Comparison of ENCODE assay signal across 8 cellular contexts in the genomic region with DNA sequence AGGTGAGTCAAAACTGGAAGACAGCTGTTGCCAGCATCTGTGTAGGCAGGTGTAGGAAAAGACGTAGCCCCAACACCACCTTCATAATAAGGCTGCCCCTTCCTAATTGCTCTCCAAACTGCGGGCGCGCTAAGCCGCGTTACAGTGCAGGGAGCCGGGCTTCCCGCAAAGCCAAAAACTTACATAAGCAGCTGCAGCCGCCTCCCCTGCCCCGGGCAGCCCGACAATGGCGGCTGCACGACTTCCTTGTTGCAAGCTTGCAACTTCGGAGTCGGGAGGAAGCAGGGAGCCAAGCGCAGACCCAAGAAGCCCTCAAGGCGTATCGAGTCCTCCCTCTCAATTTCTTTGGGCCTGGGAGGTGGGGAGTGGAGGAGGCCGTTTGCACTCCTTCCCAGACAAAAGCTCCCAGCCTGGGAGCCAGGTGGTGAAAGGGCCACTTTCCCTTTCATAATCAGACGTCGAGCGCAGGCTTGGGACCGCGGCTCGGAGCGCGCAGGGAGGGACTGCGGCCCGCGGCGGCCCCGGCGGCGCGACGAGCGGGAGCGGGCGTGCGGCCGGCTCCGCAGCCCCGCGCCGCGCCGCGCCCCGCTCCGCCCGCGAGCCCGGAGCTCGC. TPM values are rescaled to one million over a fixed set of nuclear protein-coding genes. Genes with fewer than 3 reads are reported as not detected.
DNase-seq lines count a peak whose midpoint lies in the region; ATAC-seq and TF ChIP-seq lines count a peak whose summit lies in the region.

No MANE protein-coding gene starts in this region.

- peak overlapping the region; percentile 81 for H3K27ac ChIP-seq in Panc1 (ENCODE audit: low read length)
- peak overlapping the region; percentile 89 for H3K27ac ChIP-seq in neuronal stem cell (replicated peaks; ENCODE audit: low read length)
- peak overlapping the region; percentile 86 to 98 for H3K27ac ChIP-seq in testis

- H3K4me1 ChIP-seq in Panc1 (ENCODE audit: control insufficient read depth, insufficient read depth, low read length) (peaks cover 5% of the 10 kb centered on the region; the same call in 1 of the 2 replicates), neuronal stem cell (ENCODE audit: control insufficient read depth in 2 of 2, insufficient read depth in 1 of 2, low read depth in 1 of 2, low read length in 2 of 2) (peaks cover 5 to 13% of the 10 kb centered on the region in 2 donors), testis (peaks cover 14% of the 10 kb centered on the region)

- H3K4me3 ChIP-seq in BJ (ENCODE audit: low read depth, low read length), result peak overlapping the region; percentile 76
- peak overlapping the region; percentile 74 to 80 for H3K4me3 ChIP-seq in Panc1 (ENCODE audit: low read depth in 2 of 2, low read length in 2 of 2)
- H3K4me3 ChIP-seq in neuronal stem cell (ENCODE audit: low read length in 2 of 2), result peak overlapping the region; percentile 92 to 95
- peak overlapping the region; percentile 76 to 79 for H3K4me3 ChIP-seq in testis

- DNase-seq in BJ (ENCODE audit: low read depth), result no peak
- no peak for DNase-seq in Panc1 (ENCODE audit: low read depth, low spot score)
- peak; percentile 35 to 36 for DNase-seq in activated T-helper 1 cell treated with anti-CD3 and anti-CD28 coated beads, Interleukin-2, amount 50 U/mL, for 16 hours (ENCODE audit: low read depth in 1 of 2, low spot score in 1 of 2)
- DNase-seq in fibroblast of the conjunctiva (ENCODE audit: low read depth), result peak; percentile 9
- peak; percentile 54 for DNase-seq in neuronal stem cell (ENCODE audit: low spot score)
- peak; percentile 55 for DNase-seq in testis

- in situ Hi-C loops in Panc1 (cut with HindIII; ENCODE audit: low pct_unique_long_range_greater_than_20kb, low sequenced_read_pairs), result no loop called here

- peaks cover 10% of the 10 kb centered on the region; the same call in 1 of the 2 replicates for H3K36me3 ChIP-seq in BJ (ENCODE audit: control insufficient read depth, insufficient read depth, low read length)
- H3K36me3 ChIP-seq in Panc1 (ENCODE audit: control insufficient read depth, insufficient read depth, low read length), result peaks cover 5% of the 10 kb centered on the region
- peaks cover 10 to 39% of the 10 kb centered on the region in 2 donors for H3K36me3 ChIP-seq in neuronal stem cell (replicated peaks in 1 of 2; ENCODE audit: control insufficient read depth in 2 of 2, insufficient read depth in 2 of 2, low read length in 2 of 2)
- H3K36me3 ChIP-seq in testis (ENCODE audit: low read depth, missing control alignments), result no peaks in the 10 kb centered on the region

- WGBS in neuronal stem cell (ENCODE audit: extremely low coverage in 2 of 2, insufficient read length in 2 of 2, insufficient replicate concordance in 1 of 2), 2 donors, result no CpG with 5 or more reads among the region's 54 CpGs
- 0% methylated on average over 28 of the region's 54 CpGs; no CpG with 5 or more reads in 1 of the 2 donors for WGBS in testis, 2 donors

- no TSS peak for BruUV-seq in Panc1 (replicated peaks; lab: Mats Ljungman, UMichigan)

- no peak overlapping the region for H2AK5ac ChIP-seq in neuronal stem cell (ENCODE audit: low read depth, low read length)

- no peak overlapping the region for H3K4ac ChIP-seq in neuronal stem cell (ENCODE audit: low read length)

- intact Hi-C loops in Panc1 (cut with micrococcal nuclease; ENCODE audit: unreplicated experiment) (loop anchor here (5.0 kb wide), 1 partner anchor 57 kb away; no protein-coding TSS in a partner anchor), testis (cut with DNase I; ENCODE audit: low total_unique reads) (no loop called here)

- H2BK5ac ChIP-seq in neuronal stem cell (ENCODE audit: low read length), result no peak overlapping the region

- H4K91ac ChIP-seq in neuronal stem cell (ENCODE audit: low read depth, low read length, poor library complexity), result peak overlapping the region; percentile 3

- H2AFZ ChIP-seq in neuronal stem cell (ENCODE audit: low read length), result peak overlapping the region; percentile 99

- POLR2A ChIA-PET in BJ (lab: Charles Lee) (interaction anchor here (0.6 kb wide), 1 partner anchor 57 kb away, joined by 3 read pairs; no protein-coding TSS in a partner anchor), Panc1 (lab: Charles Lee) (no interaction called here)

- H2BK12ac ChIP-seq in neuronal stem cell (ENCODE audit: low read length), result no peak overlapping the region

- ATAC-seq in GM19328 (IDR thresholded peaks at IDR 0.05; ENCODE audit: unreplicated experiment) (peak; percentile 28), HG03460 (IDR thresholded peaks at IDR 0.05; ENCODE audit: unreplicated experiment) (peak; percentile 20), Panc1 (peak; percentile 8)

- no peak for TF ChIP-seq POLR2A in testis (IDR thresholded peaks at IDR 0.05)

- no peak overlapping the region for H3K14ac ChIP-seq in neuronal stem cell (ENCODE audit: low read length)

- H2BK120ac ChIP-seq in neuronal stem cell (ENCODE audit: low read depth, low read length), result no peak overlapping the region

- H3K9ac ChIP-seq in neuronal stem cell (ENCODE audit: low read depth, low read length, poor library complexity), result peak overlapping the region; percentile 87

- H3K18ac ChIP-seq in neuronal stem cell (ENCODE audit: low read length), result peak overlapping the region; percentile 44

- H3K9me3 ChIP-seq in Panc1 (ENCODE audit: control insufficient read depth, insufficient read depth, low read depth, low read length) (no peaks in the 10 kb centered on the region), neuronal stem cell (replicated peaks in 1 of 2; ENCODE audit: control insufficient read depth in 2 of 2, insufficient read depth in 1 of 2, low read depth in 1 of 2, low read length in 2 of 2) (no peaks in the 10 kb centered on the region), testis (no peaks in the 10 kb centered on the region)

- TF ChIP-seq CTCF in BJ (IDR thresholded peaks at IDR 0.05; ENCODE audit: insufficient read depth, low read depth, low read length) (no peak), Panc1 (IDR thresholded peaks at IDR 0.05) (no peak), testis (IDR thresholded peaks at IDR 0.05) (no peak)

- no peak overlapping the region for H2BK15ac ChIP-seq in neuronal stem cell (ENCODE audit: low read length)

- CTCF ChIA-PET in BJ (lab: Yijun Ruan, JAX) (interaction anchor here (1.3 kb wide), 1 partner anchor 32 kb away, joined by 3 read pairs; no protein-coding TSS in a partner anchor), Panc1 (lab: Charles Lee) (no interaction called here)

- H3K4me2 ChIP-seq in neuronal stem cell (ENCODE audit: insufficient read depth, low read length, poor library complexity, severe bottlenecking), result peak overlapping the region; percentile 75

- H3K27me3 ChIP-seq in BJ (ENCODE audit: control insufficient read depth, insufficient read depth, low read length) (peaks cover 3% of the 10 kb centered on the region), Panc1 (ENCODE audit: control insufficient read depth, insufficient read depth, low read length) (no peaks in the 10 kb centered on the region), neuronal stem cell (ENCODE audit: control insufficient read depth in 3 of 3, insufficient read depth in 3 of 3, low read depth in 1 of 3, low read length in 3 of 3) (peaks cover 0 to 5% (median 2%) of the 10 kb centered on the region in 3 experiments), testis (no peaks in the 10 kb centered on the region)

- no peaks in the 10 kb centered on the region for H3K79me1 ChIP-seq in neuronal stem cell (ENCODE audit: low read depth, low read length)

- no peak overlapping the region for H3K23ac ChIP-seq in neuronal stem cell (ENCODE audit: low read depth, low read length, poor library complexity)

- peak overlapping the region; percentile 29 for H4K8ac ChIP-seq in neuronal stem cell (ENCODE audit: low read depth, low read length)

RNA-seq across cellular contexts. Expression of gene ZBTB14, which starts 0.8 kb away (rescaled TPM):
- polyA plus RNA-seq in BJ (2011; rRNA removed) (6.6 and 10.0 TPM in 2 replicates), testis (ENCODE audit: insufficient read depth, low read depth, low replicate concordance) (10.7 TPM)
- 4.8 and 5.6 TPM in 2 replicates for polyA minus RNA-seq in BJ (2011; rRNA and poly(A)+ RNA removed)
- total RNA-seq in Panc1 (2021; ENCODE audit: unreplicated experiment) (12.6 TPM), testis (10 to 100 TPM; 17.3 to 17.7 TPM)
- 6.3 TPM for polyA plus RNA-seq in Panc1 (2012; ENCODE audit: insufficient read length)
- 8.0 TPM for polyA plus RNA-seq in neuronal stem cell (2013, experiment 1 of 2)
- polyA plus RNA-seq in neuronal stem cell (2013, experiment 2 of 2), result 7.7 TPM

Comparison
In these comparisons a context has a peak if more than half of its experiments do, and no peak if none do; other contexts are left out.
1. DNase-seq: peak in activated T-helper 1 cell treated with anti-CD3 and anti-CD28 coated beads, Interleukin-2, amount 50 U/mL, for 16 hours (2 of 2), fibroblast of the conjunctiva (single experiment), neuronal stem cell (single experiment) and testis (single experiment); none in BJ (single experiment) and Panc1 (single experiment).
2. Peak in every context shown above with its lines, with median percentiles within 50 percentile points of each other: H3K4me3 ChIP-seq, ATAC-seq and H3K27ac ChIP-seq.